ENCODE assay signal across 14 cellular contexts in genomic region chr22:49371325-49372110, GRCh38.
DNase-seq lines count a peak whose midpoint lies in the region; ATAC-seq and TF ChIP-seq lines count a peak whose summit lies in the region.
"Had no signal": no experiment of that assay in that cellular context is flagged by ENCODE, and none has a peak within 500 bp of the region (broad histone marks: within the 10 kb centered on the region; RNA-seq: fewer than 3 reads in every experiment).

No MANE protein-coding gene starts in this region.

- peak; percentile 38 for DNase-seq in activated effector memory CD4-positive, alpha-beta T cell treated with anti-CD3 and anti-CD28 coated beads, Interleukin-2, amount 50 U/mL, for 16 hours
- DNase-seq in activated effector memory CD4-positive, alpha-beta T cell treated with Interleukin-2 at 50 U/mL for 16 hours, result no peak
- DNase-seq in dorsolateral prefrontal cortex (peak in 6 of 10 donors; percentile 2 to 32 (median 13)), lung (ENCODE audit: low spot score) (peak; percentile 25), upper lobe of right lung (peak; percentile 46), NCI-H128 (lab: John Stamatoyannopoulos, UW; ENCODE audit: unreplicated experiment) (no peak), D341Med (ENCODE audit: low spot score) (no peak)
- no peak for DNase-seq in stimulated activated naive CD8-positive, alpha-beta T cell treated with anti-CD3 and anti-CD28 coated beads, Interleukin-15, Interleukin-2, amounts not matched to agents 100 U/mL and 50 U/mL, for 24 hours
- DNase-seq: DMS79, NCI-H446, NCI-H774, PC-9 had no signal

- H3K27me3 ChIP-seq in dorsolateral prefrontal cortex (peaks cover 0 to 20% (median 0%) of the 10 kb centered on the region in 45 donors), lung (ENCODE audit: control insufficient read depth, insufficient read depth) (no peaks in the 10 kb centered on the region), upper lobe of right lung (peaks cover 27% of the 10 kb centered on the region)

- H3K27ac ChIP-seq in dorsolateral prefrontal cortex, result no peak overlapping the region
- H3K27ac ChIP-seq in lung (ENCODE audit: low read depth in 1 of 2, low read length in 1 of 2), result no peak overlapping the region
- H3K27ac ChIP-seq in upper lobe of right lung, result no peak overlapping the region
- H3K27ac ChIP-seq: PC-9 had no signal

- intact Hi-C loops in dorsolateral prefrontal cortex (cut with DNase I), result loop anchor here in 1 of 2 donors (2.0 kb wide), 1 partner anchor 261 kb away; no protein-coding TSS in a partner anchor
- intact Hi-C loops in upper lobe of right lung (cut with DNase I), result no loop called here

- WGBS in lung, 2 donors, result 80% methylated on average over 27 of the region's 27 CpGs

- H3K4me1 ChIP-seq in lung (ENCODE audit: control insufficient read depth in 2 of 2, insufficient read depth in 2 of 2, low read length in 2 of 2) (no peaks in the 10 kb centered on the region), upper lobe of right lung (no peaks in the 10 kb centered on the region)

- H3K9me3 ChIP-seq in lung (ENCODE audit: control insufficient read depth in 2 of 2, insufficient read depth in 1 of 2, low read length in 1 of 2) (no peaks in the 10 kb centered on the region), upper lobe of right lung (no peaks in the 10 kb centered on the region)
- H3K9me3 ChIP-seq: A549 had no signal

- no peaks in the 10 kb centered on the region for H3K36me3 ChIP-seq in lung (ENCODE audit: control insufficient read depth in 2 of 2, insufficient read depth in 2 of 2, low read length in 2 of 2)
- no peaks in the 10 kb centered on the region for H3K36me3 ChIP-seq in upper lobe of right lung

- no peak for ATAC-seq in lung (ENCODE audit: insufficient read depth, low FRiP score)
- no peak for ATAC-seq in upper lobe of right lung
- no peak for ATAC-seq in stimulated activated naive CD8-positive, alpha-beta T cell treated with anti-CD3 and anti-CD28 coated beads, Interleukin-15, Interleukin-2, amounts not matched to agents 100 U/mL and 50 U/mL, for 24 hours
- ATAC-seq: GM12878 had no signal

- H3K4me3 ChIP-seq in dorsolateral prefrontal cortex (no peak overlapping the region), lung (no peak overlapping the region), upper lobe of right lung (no peak overlapping the region)
- H3K4me3 ChIP-seq: A549, GM12878, PC-9 had no signal

- no peak for TF ChIP-seq CTCF in dorsolateral prefrontal cortex (IDR thresholded peaks at IDR 0.05 in 54 of 56, conservative IDR thresholded peaks at IDR 0.05 in 2 of 56; ENCODE audit: low read depth in 1 of 56, partially characterized antibody in 56 of 56)
- no peak for TF ChIP-seq CTCF in lung (IDR thresholded peaks at IDR 0.05; ENCODE audit: control extremely low read depth, extremely low read depth)
- TF ChIP-seq CTCF in upper lobe of right lung (IDR thresholded peaks at IDR 0.05), result no peak

Comparison
In these comparisons a context has a peak if more than half of its experiments do, and no peak if none do; other contexts are left out.
1. DNase-seq: peak in activated effector memory CD4-positive, alpha-beta T cell treated with anti-CD3 and anti-CD28 coated beads, Interleukin-2, amount 50 U/mL, for 16 hours (single experiment), dorsolateral prefrontal cortex (6 of 10), lung (single experiment) and upper lobe of right lung (single experiment); none in activated effector memory CD4-positive, alpha-beta T cell treated with Interleukin-2 at 50 U/mL for 16 hours (single experiment), NCI-H128 (single experiment), stimulated activated naive CD8-positive, alpha-beta T cell treated with anti-CD3 and anti-CD28 coated beads, Interleukin-15, Interleukin-2, amounts not matched to agents 100 U/mL and 50 U/mL, for 24 hours (single experiment) and D341Med (single experiment).